Comparison of ENCODE assay signal across 7 cellular contexts in the genomic region with DNA sequence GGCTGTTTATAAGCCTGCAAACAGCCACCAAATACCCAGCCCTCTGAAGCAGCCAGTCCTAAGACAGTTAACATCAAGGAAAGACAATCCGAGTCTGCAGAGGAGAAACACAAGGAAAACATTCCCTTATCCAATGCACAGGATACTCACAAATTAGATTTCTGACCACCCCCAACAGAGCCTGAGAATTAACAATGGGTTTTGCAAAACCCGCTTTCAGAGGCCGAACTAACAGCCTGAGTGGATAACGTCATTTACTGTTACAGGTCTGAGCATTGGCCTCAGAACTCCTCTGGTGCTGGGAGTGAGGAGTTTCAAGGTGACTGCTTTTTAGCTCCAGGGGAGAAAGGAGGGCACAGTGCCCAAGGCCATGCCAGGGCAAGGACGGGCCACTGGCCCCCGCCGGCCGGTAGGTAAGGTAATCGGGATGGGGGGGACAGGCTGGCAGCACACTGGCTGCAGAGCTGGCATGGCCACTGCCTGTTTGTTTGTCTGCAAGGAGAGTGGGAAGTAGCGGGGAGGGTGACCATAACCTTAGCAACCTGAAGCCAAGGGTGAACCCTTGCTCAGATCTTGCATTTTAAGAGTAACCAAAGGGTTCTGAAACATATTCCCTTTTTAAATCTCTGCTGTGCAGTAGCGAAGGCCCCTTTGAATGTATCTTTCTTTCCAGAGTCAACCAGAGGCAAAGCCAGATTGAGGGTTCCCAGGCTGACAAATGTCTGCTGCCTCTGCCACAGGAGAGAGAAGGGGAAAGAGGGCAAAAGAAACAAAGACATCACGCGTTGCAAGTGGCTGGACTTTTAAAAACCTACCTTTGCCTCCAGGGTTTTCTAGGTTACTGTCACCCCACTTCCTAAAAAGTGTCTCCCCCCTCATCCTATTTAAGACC. TPM values are rescaled to one million over a fixed set of nuclear protein-coding genes. Genes with fewer than 3 reads are reported as not detected.
DNase-seq lines count a peak whose midpoint lies in the region; ATAC-seq and TF ChIP-seq lines count a peak whose summit lies in the region.

No MANE protein-coding gene starts in this region.

- no peak for TF ChIP-seq CTCF in foreskin fibroblast (IDR thresholded peaks at IDR 0.05; ENCODE audit: low read depth, low read length)
- no peak for TF ChIP-seq CTCF in retinal pigment epithelial cell (conservative IDR thresholded peaks at IDR 0.05; ENCODE audit: low read depth, low read length)

- H3K4me3 ChIP-seq in HUES48 (ENCODE audit: low read depth, low read length): peak overlapping the region; percentile 23; the same call in 1 of the 2 replicates
- peak overlapping the region; percentile 16 to 18 for H3K4me3 ChIP-seq in foreskin fibroblast (ENCODE audit: low read depth in 1 of 2, low read length in 2 of 2)
- peak overlapping the region; percentile 45 for H3K4me3 ChIP-seq in retinal pigment epithelial cell (ENCODE audit: low read length)
- no peak overlapping the region for H3K4me3 ChIP-seq in H7 (ENCODE audit: insufficient read depth, low read depth, low read length)

- H3K27me3 ChIP-seq in HUES48 (ENCODE audit: control insufficient read depth, insufficient read depth, low read length) (no peaks in the 10 kb centered on the region), H7 (ENCODE audit: control insufficient read depth, insufficient read depth, low read length) (no peaks in the 10 kb centered on the region)

- H3K36me3 ChIP-seq in HUES48 (ENCODE audit: control insufficient read depth, insufficient read depth, low read length) (peaks cover 24% of the 10 kb centered on the region), H7 (replicated peaks; ENCODE audit: control insufficient read depth, insufficient read depth, low read length) (no peaks in the 10 kb centered on the region; the same call in 1 of the 2 replicates)

- no peaks in the 10 kb centered on the region for H3K9me3 ChIP-seq in HUES48 (ENCODE audit: control insufficient read depth, insufficient read depth, low read length)

- H3K27ac ChIP-seq in HUES48 (ENCODE audit: low read depth, low read length): peak overlapping the region; percentile 99

- ATAC-seq in SK-N-SH treated with all-trans-retinoic acid at 6 μM for 48 hours: peak; percentile 23
- ATAC-seq in GM18861 (IDR thresholded peaks at IDR 0.05; ENCODE audit: unreplicated experiment): no peak

- peak overlapping the region; percentile 57 for H3K9ac ChIP-seq in HUES48 (ENCODE audit: low read depth, low read length)

- no peak for DNase-seq in foreskin fibroblast
- DNase-seq in retinal pigment epithelial cell (ENCODE audit: low read depth): no peak
- DNase-seq in activated CD4-positive, CD25-positive, alpha-beta regulatory T cell (lab: John Stamatoyannopoulos, UW): no peak
- DNase-seq in H7: no peak

- peaks cover 99% of the 10 kb centered on the region for H3K4me1 ChIP-seq in HUES48 (ENCODE audit: control insufficient read depth, insufficient read depth, low read length)

TF ChIP-seq in SK-N-SH treated with all-trans-retinoic acid at 6 μM for 48 hours, 23 proteins besides CTCF, POLR2A, EP300 and RAD21:
- TF ChIP-seq, protein P1, sequence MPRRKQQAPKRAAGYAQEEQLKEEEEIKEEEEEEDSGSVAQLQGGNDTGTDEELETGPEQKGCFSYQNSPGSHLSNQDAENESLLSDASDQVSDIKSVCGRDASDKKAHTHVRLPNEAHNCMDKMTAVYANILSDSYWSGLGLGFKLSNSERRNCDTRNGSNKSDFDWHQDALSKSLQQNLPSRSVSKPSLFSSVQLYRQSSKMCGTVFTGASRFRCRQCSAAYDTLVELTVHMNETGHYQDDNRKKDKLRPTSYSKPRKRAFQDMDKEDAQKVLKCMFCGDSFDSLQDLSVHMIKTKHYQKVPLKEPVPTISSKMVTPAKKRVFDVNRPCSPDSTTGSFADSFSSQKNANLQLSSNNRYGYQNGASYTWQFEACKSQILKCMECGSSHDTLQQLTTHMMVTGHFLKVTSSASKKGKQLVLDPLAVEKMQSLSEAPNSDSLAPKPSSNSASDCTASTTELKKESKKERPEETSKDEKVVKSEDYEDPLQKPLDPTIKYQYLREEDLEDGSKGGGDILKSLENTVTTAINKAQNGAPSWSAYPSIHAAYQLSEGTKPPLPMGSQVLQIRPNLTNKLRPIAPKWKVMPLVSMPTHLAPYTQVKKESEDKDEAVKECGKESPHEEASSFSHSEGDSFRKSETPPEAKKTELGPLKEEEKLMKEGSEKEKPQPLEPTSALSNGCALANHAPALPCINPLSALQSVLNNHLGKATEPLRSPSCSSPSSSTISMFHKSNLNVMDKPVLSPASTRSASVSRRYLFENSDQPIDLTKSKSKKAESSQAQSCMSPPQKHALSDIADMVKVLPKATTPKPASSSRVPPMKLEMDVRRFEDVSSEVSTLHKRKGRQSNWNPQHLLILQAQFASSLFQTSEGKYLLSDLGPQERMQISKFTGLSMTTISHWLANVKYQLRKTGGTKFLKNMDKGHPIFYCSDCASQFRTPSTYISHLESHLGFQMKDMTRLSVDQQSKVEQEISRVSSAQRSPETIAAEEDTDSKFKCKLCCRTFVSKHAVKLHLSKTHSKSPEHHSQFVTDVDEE (CRISPR knock-in tag; IDR thresholded peaks at IDR 0.05): 0 out of 2 replicates have a peak, but pooled peaks have one; percentile 17
- no peak for TF ChIP-seq ZNF565 (CRISPR knock-in tag; conservative IDR thresholded peaks at IDR 0.05; ENCODE audit: low read depth)
- TF ChIP-seq ZNF8 (CRISPR knock-in tag; IDR thresholded peaks at IDR 0.05): no peak
- peak; percentile 33; the same call in 1 of the 2 replicates for TF ChIP-seq SNAI2 (CRISPR knock-in tag; IDR thresholded peaks at IDR 0.05)
- TF ChIP-seq ZFP3 (CRISPR knock-in tag; IDR thresholded peaks at IDR 0.05): peak; percentile 78
- no peak for TF ChIP-seq GLIS3 (CRISPR knock-in tag; IDR thresholded peaks at IDR 0.05)
- no peak for TF ChIP-seq ZFP30 (CRISPR knock-in tag; IDR thresholded peaks at IDR 0.05)
- TF ChIP-seq ISL1 (CRISPR knock-in tag; IDR thresholded peaks at IDR 0.05): peak; percentile 20; the same call in 1 of the 2 replicates

RNA-seq across cellular contexts. Expression of gene ZMYND8, which starts 3.9 kb away (rescaled TPM):
- total RNA-seq in H7 (2014; rRNA removed; shearing (Covaris generic)): 28.1 and 36.2 TPM in 2 replicates
